Comparison of ENCODE assay signal across 1 cellular context in the genomic region with DNA sequence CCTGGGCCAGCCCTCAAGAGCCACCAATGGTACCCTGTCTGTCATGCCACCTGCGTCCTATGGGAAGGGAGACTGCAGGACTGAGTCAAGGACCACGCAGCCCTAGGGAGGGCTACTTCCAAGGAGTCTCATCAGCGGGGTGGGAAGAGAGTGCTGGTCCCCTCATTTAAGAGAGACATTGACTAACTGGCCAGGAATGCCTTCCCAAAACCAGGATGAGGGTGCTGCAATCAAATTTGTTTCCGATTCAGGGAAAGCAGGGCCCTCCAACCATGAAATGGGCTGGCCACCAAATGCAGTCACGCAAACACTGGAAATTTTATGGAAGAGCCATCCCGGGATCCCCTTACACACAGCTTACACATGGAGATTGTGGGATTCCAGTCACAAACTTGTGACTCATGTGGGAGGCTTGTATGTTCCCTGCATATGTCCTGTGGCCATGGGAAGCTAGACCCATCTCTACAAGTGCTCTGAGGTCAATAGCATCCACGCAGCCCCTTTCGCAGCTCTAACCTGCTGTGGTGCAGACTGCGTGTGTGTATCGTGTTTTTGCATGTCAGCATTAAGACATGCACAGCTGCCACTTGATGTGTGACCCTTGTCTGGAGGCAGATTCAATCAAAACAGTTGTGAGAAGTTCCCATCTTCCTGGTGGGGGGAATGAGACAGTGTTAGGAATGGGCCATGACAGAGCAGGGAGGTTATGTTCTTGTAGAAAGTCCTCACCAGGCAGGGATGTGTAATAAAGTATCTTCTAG.
TF ChIP-seq lines count a peak whose summit lies in the region.

No MANE protein-coding gene starts in this region.

TF ChIP-seq in A549, 52 proteins besides CTCF, POLR2A, EP300 and RAD21 (continued from another document):
- TF ChIP-seq SREBF2 (IDR thresholded peaks at IDR 0.05) (no peak), BHLHE40 (IDR thresholded peaks at IDR 0.05; ENCODE audit: low read depth, low read length) (no peak), MAFK (IDR thresholded peaks at IDR 0.05; ENCODE audit: partially characterized antibody) (peak; percentile 63), MAZ (IDR thresholded peaks at IDR 0.05; ENCODE audit: borderline replicate concordance, low read depth, low read length) (no peak)
